Comparison of ENCODE assay signal across 8 cellular contexts in the genomic region with DNA sequence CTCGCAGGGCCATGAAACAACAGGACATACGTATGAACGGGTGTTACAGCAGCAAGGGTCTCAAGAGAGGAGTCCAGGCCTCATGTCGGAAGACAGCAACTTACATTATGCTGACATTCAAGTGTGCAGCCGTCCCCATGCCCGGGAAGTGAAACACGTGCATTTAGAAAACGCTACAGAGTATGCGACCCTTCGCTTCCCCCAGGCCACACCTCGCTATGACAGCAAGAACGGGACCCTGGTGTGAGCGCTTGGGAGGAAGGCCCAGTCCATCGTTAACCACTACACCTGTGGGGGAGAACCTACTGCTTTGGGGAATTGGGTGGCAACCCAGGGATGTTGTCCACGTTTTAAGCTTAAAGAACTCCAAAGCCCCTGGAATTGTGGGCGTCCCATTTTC. TPM values are rescaled to one million over a fixed set of nuclear protein-coding genes. Genes with fewer than 3 reads are reported as not detected.
DNase-seq lines count a peak whose midpoint lies in the region; ATAC-seq, FAIRE-seq and TF ChIP-seq lines count a peak whose summit lies in the region.

No MANE protein-coding gene starts in this region.

- no peak overlapping the region for H3K9ac ChIP-seq in astrocyte (ENCODE audit: low read length)

- no peaks in the 10 kb centered on the region for H3K9me3 Mint-ChIP-seq in activated naive CD4-positive, alpha-beta T cell treated with anti-CD3 and anti-CD28 coated beads, Interleukin-2, amount 10 ng/mL, durations not matched to agents 7 days and 5 days
- no peaks in the 10 kb centered on the region for H3K9me3 Mint-ChIP-seq in activated naive CD4-positive, alpha-beta T cell treated with anti-CD3 and anti-CD28 coated beads, Interleukin-2, amount 50 U/mL, for 72 hours
- H3K9me3 Mint-ChIP-seq in astrocyte (ENCODE audit: unreplicated experiment), result no peaks in the 10 kb centered on the region
- H3K9me3 Mint-ChIP-seq in mesothelial cell of epicardium, result no peaks in the 10 kb centered on the region

- H3K4me3 Mint-ChIP-seq in activated naive CD4-positive, alpha-beta T cell treated with anti-CD3 and anti-CD28 coated beads, Interleukin-2, amount 10 ng/mL, durations not matched to agents 7 days and 5 days, result peak overlapping the region; percentile 68
- peak overlapping the region; percentile 83 for H3K4me3 Mint-ChIP-seq in astrocyte (ENCODE audit: unreplicated experiment)
- H3K4me3 Mint-ChIP-seq in mesothelial cell of epicardium, result peak overlapping the region; percentile 71

- CTCF ChIA-PET in activated naive CD4-positive, alpha-beta T cell treated with anti-CD3 and anti-CD28 coated beads, Interleukin-2, amount 10 ng/mL, durations not matched to agents 7 days and 5 days (lab: Charles Lee), result interaction anchor here (1.1 to 2.2 kb wide), 5 partner anchors 9 to 56 kb away, joined by 3 to 13 read pairs (median 4); a partner anchor contains a TSS

- FAIRE-seq in astrocyte (lab: Jason Lieb, UNC), result no peak

- H3K4me1 ChIP-seq in astrocyte (ENCODE audit: insufficient read depth, low read length), result peaks cover 21% of the 10 kb centered on the region
- H3K4me1 ChIP-seq in tibial nerve, result peaks cover 0 to 60% (median 36%) of the 10 kb centered on the region in 4 donors

- peaks cover 24% of the 10 kb centered on the region for H3K27me3 Mint-ChIP-seq in activated naive CD4-positive, alpha-beta T cell treated with anti-CD3 and anti-CD28 coated beads, Interleukin-2, amount 10 ng/mL, durations not matched to agents 7 days and 5 days
- H3K27me3 Mint-ChIP-seq in astrocyte (ENCODE audit: low read depth, unreplicated experiment) (no peaks in the 10 kb centered on the region), mesothelial cell of epicardium (ENCODE audit: low read depth) (no peaks in the 10 kb centered on the region)

- H2AFZ ChIP-seq in astrocyte (ENCODE audit: low read depth, low read length), result peak overlapping the region; percentile 96

- no peak for TF ChIP-seq EP300 in tibial nerve (IDR thresholded peaks at IDR 0.05)

- peak overlapping the region; percentile 92 for H3K4me2 ChIP-seq in astrocyte (ENCODE audit: low read length)

- no peaks in the 10 kb centered on the region for H3K36me3 Mint-ChIP-seq in activated naive CD4-positive, alpha-beta T cell treated with anti-CD3 and anti-CD28 coated beads, Interleukin-2, amount 10 ng/mL, durations not matched to agents 7 days and 5 days
- no peaks in the 10 kb centered on the region for H3K36me3 Mint-ChIP-seq in activated naive CD4-positive, alpha-beta T cell treated with anti-CD3 and anti-CD28 coated beads, Interleukin-2, amount 50 U/mL, for 72 hours
- H3K36me3 Mint-ChIP-seq in astrocyte (ENCODE audit: low read depth, unreplicated experiment), result no peaks in the 10 kb centered on the region
- H3K36me3 Mint-ChIP-seq in mesothelial cell of epicardium, result no peaks in the 10 kb centered on the region

- H3K27ac Mint-ChIP-seq in activated naive CD4-positive, alpha-beta T cell treated with anti-CD3 and anti-CD28 coated beads, Interleukin-2, amount 10 ng/mL, durations not matched to agents 7 days and 5 days, result peak overlapping the region; percentile 91
- peak overlapping the region in 1 of 2 donors; percentile 86 for H3K27ac Mint-ChIP-seq in activated naive CD4-positive, alpha-beta T cell treated with anti-CD3 and anti-CD28 coated beads, Interleukin-2, amount 50 U/mL, for 72 hours
- H3K27ac Mint-ChIP-seq in astrocyte (ENCODE audit: unreplicated experiment), result no peak overlapping the region
- H3K27ac Mint-ChIP-seq in mesothelial cell of epicardium, result peak overlapping the region; percentile 94

- 87 to 94% methylated on average over 16 of the region's 16 CpGs for WGBS in tibial nerve, 2 donors

- peak overlapping the region; percentile 83 for H3K27ac ChIP-seq in astrocyte (ENCODE audit: low read depth, low read length)
- H3K27ac ChIP-seq in tibial nerve, result peak overlapping the region; percentile 82 to 93 (median 90)

- no peaks in the 10 kb centered on the region for H3K9me3 ChIP-seq in astrocyte (ENCODE audit: insufficient read depth, low read depth, low read length)
- H3K9me3 ChIP-seq in tibial nerve, result no peaks in the 10 kb centered on the region

- H3K4me3 ChIP-seq in astrocyte (ENCODE audit: insufficient read depth, low read depth, low read length) (no peak overlapping the region), tibial nerve (no peak overlapping the region)

- H3K27me3 ChIP-seq in astrocyte (ENCODE audit: insufficient read depth, low read length) (no peaks in the 10 kb centered on the region), tibial nerve (no peaks in the 10 kb centered on the region)

- H4K20me1 ChIP-seq in astrocyte (ENCODE audit: insufficient read depth, low read length), result no peaks in the 10 kb centered on the region

- ATAC-seq in activated naive CD4-positive, alpha-beta T cell treated with anti-CD3 and anti-CD28 coated beads, Interleukin-2, amount 50 U/mL, for 72 hours, result no peak
- no peak for ATAC-seq in GM19397 (IDR thresholded peaks at IDR 0.05; ENCODE audit: unreplicated experiment)

- no peaks in the 10 kb centered on the region for H3K36me3 ChIP-seq in astrocyte (ENCODE audit: insufficient read depth, low read length)
- no peaks in the 10 kb centered on the region for H3K36me3 ChIP-seq in tibial nerve

- DNase-seq in activated naive CD4-positive, alpha-beta T cell treated with anti-CD3 and anti-CD28 coated beads, Interleukin-2, amount 10 ng/mL, durations not matched to agents 7 days and 5 days, result no peak
- DNase-seq in activated naive CD4-positive, alpha-beta T cell treated with anti-CD3 and anti-CD28 coated beads, Interleukin-2, amount 50 U/mL, for 72 hours (ENCODE audit: low spot score in 2 of 2), result no peak
- no peak for DNase-seq in astrocyte (ENCODE audit: low read depth)
- DNase-seq in mesothelial cell of epicardium (ENCODE audit: low spot score in 2 of 2, unreplicated experiment in 2 of 2), result no peak
- DNase-seq in tibial nerve (ENCODE audit: low spot score in 2 of 2), result no peak
- no peak for DNase-seq in MV-4-11 (lab: John Stamatoyannopoulos, UW)
- no peak for DNase-seq in UCSD-AML1 (lab: John Stamatoyannopoulos, UW; ENCODE audit: unreplicated experiment)

- H3K4me1 Mint-ChIP-seq in activated naive CD4-positive, alpha-beta T cell treated with anti-CD3 and anti-CD28 coated beads, Interleukin-2, amount 10 ng/mL, durations not matched to agents 7 days and 5 days, result peaks cover 18% of the 10 kb centered on the region
- peaks cover 9% of the 10 kb centered on the region for H3K4me1 Mint-ChIP-seq in astrocyte (ENCODE audit: low read depth, unreplicated experiment)
- peaks cover 31% of the 10 kb centered on the region for H3K4me1 Mint-ChIP-seq in mesothelial cell of epicardium

- H3K79me2 ChIP-seq in astrocyte (ENCODE audit: insufficient read depth, low read length), result no peaks in the 10 kb centered on the region

- no peak for TF ChIP-seq POLR2A in tibial nerve (IDR thresholded peaks at IDR 0.05)

- TF ChIP-seq CTCF in astrocyte (IDR thresholded peaks at IDR 0.05; ENCODE audit: insufficient read depth, low read depth, low read length), result no peak
- no peak for TF ChIP-seq CTCF in mesothelial cell of epicardium (IDR thresholded peaks at IDR 0.05; ENCODE audit: unreplicated experiment)
- TF ChIP-seq CTCF in tibial nerve (IDR thresholded peaks at IDR 0.05), result no peak

RNA-seq across cellular contexts. Expression of a gene that starts 7.2 kb away (rescaled TPM):
- total RNA-seq in activated naive CD4-positive, alpha-beta T cell treated with anti-CD3 and anti-CD28 coated beads, Interleukin-2, amount 50 U/mL, for 72 hours, result not detected
- 0.50 and 0.60 TPM in 2 replicates for total RNA-seq in astrocyte
- 6.9 to 7.9 TPM (median 7.9 TPM) in 3 replicates for total RNA-seq in mesothelial cell of epicardium
- 1 to 10 TPM in 2 of 4 donors, not detected in 2; 5.0 to 6.9 TPM for total RNA-seq in tibial nerve

RNA-seq across cellular contexts. Expression of a gene that starts 11.2 kb away (rescaled TPM):
- total RNA-seq in activated naive CD4-positive, alpha-beta T cell treated with anti-CD3 and anti-CD28 coated beads, Interleukin-2, amount 50 U/mL, for 72 hours, result 10 to 100 TPM in 1 of 2 donors, 1 to 10 TPM in 1; 5.6 to 30.2 TPM
- 16.5 and 17.3 TPM in 2 replicates for total RNA-seq in astrocyte
- total RNA-seq in mesothelial cell of epicardium, result 20.0 to 21.2 TPM (median 20.3 TPM) in 3 replicates
- total RNA-seq in tibial nerve, result 10 to 100 TPM; 43.8 to 69.3 (median 49.5) TPM

RNA-seq across cellular contexts. Expression of a gene that starts 13.4 kb away (rescaled TPM):
- not detected for total RNA-seq in activated naive CD4-positive, alpha-beta T cell treated with anti-CD3 and anti-CD28 coated beads, Interleukin-2, amount 50 U/mL, for 72 hours
- total RNA-seq in astrocyte (not detected in 2 replicates), mesothelial cell of epicardium (0.22 to 0.51 TPM (median 0.27 TPM) in 3 replicates), tibial nerve (1 to 10 TPM in 3 of 4 donors, under 1 TPM in 1; 0.21 to 5.0 (median 1.7) TPM)

RNA-seq across cellular contexts. Expression of a gene that starts 14.4 kb away (rescaled TPM):
- total RNA-seq in activated naive CD4-positive, alpha-beta T cell treated with anti-CD3 and anti-CD28 coated beads, Interleukin-2, amount 50 U/mL, for 72 hours, result not detected
- 4.1 and 5.7 TPM in 2 replicates for total RNA-seq in astrocyte
- 0.49 to 0.74 TPM (median 0.63 TPM) in 3 replicates for total RNA-seq in mesothelial cell of epicardium
- total RNA-seq in tibial nerve, result 100 to 1,000 TPM; 353 to 879 (median 645) TPM

RNA-seq across cellular contexts. Expression of a gene that starts 46.6 kb away (rescaled TPM):
- 10 to 100 TPM; 30.8 to 35.7 TPM for total RNA-seq in activated naive CD4-positive, alpha-beta T cell treated with anti-CD3 and anti-CD28 coated beads, Interleukin-2, amount 50 U/mL, for 72 hours
- 18.4 and 18.8 TPM in 2 replicates for total RNA-seq in astrocyte
- 31.2 to 35.9 TPM (median 34.0 TPM) in 3 replicates for total RNA-seq in mesothelial cell of epicardium
- 10 to 100 TPM; 25.3 to 29.3 (median 28.1) TPM for total RNA-seq in tibial nerve
